Comparison of ENCODE assay signal across 1 cellular context in the genomic region with DNA sequence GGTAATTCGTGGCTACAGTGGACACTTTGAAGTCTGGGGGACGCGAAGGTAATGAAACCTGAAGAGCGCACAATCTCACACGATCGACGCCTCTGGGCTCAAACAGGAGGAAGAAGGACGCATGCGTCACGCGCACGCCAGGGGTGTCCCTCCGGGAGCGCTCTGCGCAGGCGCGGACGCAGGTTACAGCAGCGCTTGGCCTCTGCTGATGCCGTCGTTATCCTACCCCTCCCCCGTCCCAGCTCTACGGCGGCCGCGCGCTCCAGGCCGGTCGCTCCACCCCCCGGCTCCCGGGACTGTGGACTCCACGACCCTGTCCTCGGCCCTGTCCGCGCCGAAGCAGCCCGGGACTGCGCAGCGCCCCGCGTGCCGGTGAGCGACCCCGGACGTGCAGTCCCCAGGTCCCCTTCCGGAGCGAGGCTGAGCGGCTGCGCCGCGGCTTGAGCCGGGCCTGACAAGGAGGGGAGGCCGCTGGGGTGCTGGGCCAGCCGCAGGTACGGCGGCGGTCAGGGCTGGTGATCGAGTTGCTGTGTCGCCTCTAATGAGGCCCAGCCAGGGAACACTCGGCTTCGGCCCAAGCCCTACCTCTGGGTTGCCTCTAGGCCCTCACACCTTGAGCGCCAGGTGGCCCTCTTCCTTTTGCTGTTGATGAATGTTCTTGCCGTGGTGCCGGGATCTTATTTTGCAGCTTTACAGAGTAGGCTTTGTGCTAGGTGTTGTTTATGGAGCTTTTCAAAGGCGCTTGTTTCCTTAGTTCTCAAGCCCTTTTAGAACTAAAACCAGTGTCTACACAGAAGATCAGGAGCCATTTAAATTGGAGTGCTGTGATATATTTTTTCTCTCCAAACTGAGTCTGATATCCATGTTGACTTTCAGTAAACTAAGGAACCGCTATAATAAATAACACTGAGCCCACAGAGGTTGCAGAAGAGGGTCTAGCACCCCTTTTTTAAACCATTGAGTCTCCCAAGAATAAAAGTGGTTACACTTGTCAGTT.
TF ChIP-seq lines count a peak whose summit lies in the region.

A gene (plus strand): TSS at position 241 of the 997 bp plus-strand sequence. CDS start 3,517 bp downstream, outside the sequence.

TF ChIP-seq in GM12878, 131 proteins besides CTCF, POLR2A, EP300 and RAD21 (continued from another document and continues in another):
- TF ChIP-seq, protein P1, sequence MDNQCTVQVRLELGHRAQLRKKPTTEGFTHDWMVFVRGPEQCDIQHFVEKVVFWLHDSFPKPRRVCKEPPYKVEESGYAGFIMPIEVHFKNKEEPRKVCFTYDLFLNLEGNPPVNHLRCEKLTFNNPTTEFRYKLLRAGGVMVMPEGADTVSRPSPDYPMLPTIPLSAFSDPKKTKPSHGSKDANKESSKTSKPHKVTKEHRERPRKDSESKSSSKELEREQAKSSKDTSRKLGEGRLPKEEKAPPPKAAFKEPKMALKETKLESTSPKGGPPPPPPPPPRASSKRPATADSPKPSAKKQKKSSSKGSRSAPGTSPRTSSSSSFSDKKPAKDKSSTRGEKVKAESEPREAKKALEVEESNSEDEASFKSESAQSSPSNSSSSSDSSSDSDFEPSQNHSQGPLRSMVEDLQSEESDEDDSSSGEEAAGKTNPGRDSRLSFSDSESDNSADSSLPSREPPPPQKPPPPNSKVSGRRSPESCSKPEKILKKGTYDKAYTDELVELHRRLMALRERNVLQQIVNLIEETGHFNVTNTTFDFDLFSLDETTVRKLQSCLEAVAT (IDR thresholded peaks at IDR 0.05), result peak; percentile 99
- TF ChIP-seq, protein P2, sequence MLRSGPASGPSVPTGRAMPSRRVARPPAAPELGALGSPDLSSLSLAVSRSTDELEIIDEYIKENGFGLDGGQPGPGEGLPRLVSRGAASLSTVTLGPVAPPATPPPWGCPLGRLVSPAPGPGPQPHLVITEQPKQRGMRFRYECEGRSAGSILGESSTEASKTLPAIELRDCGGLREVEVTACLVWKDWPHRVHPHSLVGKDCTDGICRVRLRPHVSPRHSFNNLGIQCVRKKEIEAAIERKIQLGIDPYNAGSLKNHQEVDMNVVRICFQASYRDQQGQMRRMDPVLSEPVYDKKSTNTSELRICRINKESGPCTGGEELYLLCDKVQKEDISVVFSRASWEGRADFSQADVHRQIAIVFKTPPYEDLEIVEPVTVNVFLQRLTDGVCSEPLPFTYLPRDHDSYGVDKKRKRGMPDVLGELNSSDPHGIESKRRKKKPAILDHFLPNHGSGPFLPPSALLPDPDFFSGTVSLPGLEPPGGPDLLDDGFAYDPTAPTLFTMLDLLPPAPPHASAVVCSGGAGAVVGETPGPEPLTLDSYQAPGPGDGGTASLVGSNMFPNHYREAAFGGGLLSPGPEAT (IDR thresholded peaks at IDR 0.05; ENCODE audit: low read depth), result 0 out of 2 replicates have a peak, but pooled peaks have one; percentile 8
- TF ChIP-seq NR2C1 (IDR thresholded peaks at IDR 0.05) (peak; percentile 78), CHD1 (IDR thresholded peaks at IDR 0.05; ENCODE audit: low read depth, low read length) (no peak), TCF12 (IDR thresholded peaks at IDR 0.05; ENCODE audit: low read depth, low read length) (no peak), BHLHE40 (IDR thresholded peaks at IDR 0.05; ENCODE audit: borderline replicate concordance in 1 of 2, low read depth in 2 of 2, low read length in 1 of 2) (peak; percentile 68 to 84), ESRRA (IDR thresholded peaks at IDR 0.05; ENCODE audit: low read length) (0 out of 2 replicates have a peak, but pooled peaks have one; percentile 4), NFIC (IDR thresholded peaks at IDR 0.05; ENCODE audit: low read depth, low read length) (no peak), MYC (IDR thresholded peaks at IDR 0.05; ENCODE audit: insufficient read depth, insufficient read length, insufficient replicate concordance, low read length, severe bottlenecking) (peak; percentile 46), SIN3A (IDR thresholded peaks at IDR 0.05; ENCODE audit: low read depth, low read length) (no peak), ZNF622 (IDR thresholded peaks at IDR 0.05) (no peak), STAT1 (conservative IDR thresholded peaks at IDR 0.05) (peak; percentile 58; the same call in 1 of the 2 replicates), CREB1 (IDR thresholded peaks at IDR 0.05; ENCODE audit: low read depth) (peak; percentile 93), HCFC1 (IDR thresholded peaks at IDR 0.05; ENCODE audit: low read length) (peak; percentile 50; the same call in 1 of the 2 replicates), JUND (IDR thresholded peaks at IDR 0.05; ENCODE audit: low read depth, low read length) (no peak), RB1 (IDR thresholded peaks at IDR 0.05; ENCODE audit: borderline replicate concordance) (peak; percentile 70; the same call in 1 of the 2 replicates), CREM (IDR thresholded peaks at IDR 0.05; ENCODE audit: low read depth) (peak; percentile 92), NR2F1 (conservative IDR thresholded peaks at IDR 0.05) (peak; percentile 75), NRF1 (conservative IDR thresholded peaks at IDR 0.05; ENCODE audit: low read depth, low read length) (peak; percentile 94), RUNX3 (IDR thresholded peaks at IDR 0.05; ENCODE audit: low read length) (peak; percentile 40; the same call in 1 of the 2 replicates), IKZF1 (conservative IDR thresholded peaks at IDR 0.05) (peak; percentile 90), ZNF274 (IDR thresholded peaks at IDR 0.05; ENCODE audit: insufficient read depth, insufficient read length) (no peak), MXI1 (IDR thresholded peaks at IDR 0.05; ENCODE audit: low read depth, low read length) (no peak; the same call in none of the 2 replicates), KLF5 (IDR thresholded peaks at IDR 0.05; ENCODE audit: partially characterized antibody) (peak; percentile 23), ZNF217 (IDR thresholded peaks at IDR 0.05) (0 out of 2 replicates have a peak, but pooled peaks have one; percentile 23)
- TF ChIP-seq, protein P3, sequence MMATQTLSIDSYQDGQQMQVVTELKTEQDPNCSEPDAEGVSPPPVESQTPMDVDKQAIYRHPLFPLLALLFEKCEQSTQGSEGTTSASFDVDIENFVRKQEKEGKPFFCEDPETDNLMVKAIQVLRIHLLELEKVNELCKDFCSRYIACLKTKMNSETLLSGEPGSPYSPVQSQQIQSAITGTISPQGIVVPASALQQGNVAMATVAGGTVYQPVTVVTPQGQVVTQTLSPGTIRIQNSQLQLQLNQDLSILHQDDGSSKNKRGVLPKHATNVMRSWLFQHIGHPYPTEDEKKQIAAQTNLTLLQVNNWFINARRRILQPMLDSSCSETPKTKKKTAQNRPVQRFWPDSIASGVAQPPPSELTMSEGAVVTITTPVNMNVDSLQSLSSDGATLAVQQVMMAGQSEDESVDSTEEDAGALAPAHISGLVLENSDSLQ (IDR thresholded peaks at IDR 0.05), result no peak
- TF ChIP-seq, protein P4, sequence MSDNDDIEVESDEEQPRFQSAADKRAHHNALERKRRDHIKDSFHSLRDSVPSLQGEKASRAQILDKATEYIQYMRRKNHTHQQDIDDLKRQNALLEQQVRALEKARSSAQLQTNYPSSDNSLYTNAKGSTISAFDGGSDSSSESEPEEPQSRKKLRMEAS (IDR thresholded peaks at IDR 0.05; ENCODE audit: low read depth, low read length), result peak; percentile 66
- TF ChIP-seq, protein P5, sequence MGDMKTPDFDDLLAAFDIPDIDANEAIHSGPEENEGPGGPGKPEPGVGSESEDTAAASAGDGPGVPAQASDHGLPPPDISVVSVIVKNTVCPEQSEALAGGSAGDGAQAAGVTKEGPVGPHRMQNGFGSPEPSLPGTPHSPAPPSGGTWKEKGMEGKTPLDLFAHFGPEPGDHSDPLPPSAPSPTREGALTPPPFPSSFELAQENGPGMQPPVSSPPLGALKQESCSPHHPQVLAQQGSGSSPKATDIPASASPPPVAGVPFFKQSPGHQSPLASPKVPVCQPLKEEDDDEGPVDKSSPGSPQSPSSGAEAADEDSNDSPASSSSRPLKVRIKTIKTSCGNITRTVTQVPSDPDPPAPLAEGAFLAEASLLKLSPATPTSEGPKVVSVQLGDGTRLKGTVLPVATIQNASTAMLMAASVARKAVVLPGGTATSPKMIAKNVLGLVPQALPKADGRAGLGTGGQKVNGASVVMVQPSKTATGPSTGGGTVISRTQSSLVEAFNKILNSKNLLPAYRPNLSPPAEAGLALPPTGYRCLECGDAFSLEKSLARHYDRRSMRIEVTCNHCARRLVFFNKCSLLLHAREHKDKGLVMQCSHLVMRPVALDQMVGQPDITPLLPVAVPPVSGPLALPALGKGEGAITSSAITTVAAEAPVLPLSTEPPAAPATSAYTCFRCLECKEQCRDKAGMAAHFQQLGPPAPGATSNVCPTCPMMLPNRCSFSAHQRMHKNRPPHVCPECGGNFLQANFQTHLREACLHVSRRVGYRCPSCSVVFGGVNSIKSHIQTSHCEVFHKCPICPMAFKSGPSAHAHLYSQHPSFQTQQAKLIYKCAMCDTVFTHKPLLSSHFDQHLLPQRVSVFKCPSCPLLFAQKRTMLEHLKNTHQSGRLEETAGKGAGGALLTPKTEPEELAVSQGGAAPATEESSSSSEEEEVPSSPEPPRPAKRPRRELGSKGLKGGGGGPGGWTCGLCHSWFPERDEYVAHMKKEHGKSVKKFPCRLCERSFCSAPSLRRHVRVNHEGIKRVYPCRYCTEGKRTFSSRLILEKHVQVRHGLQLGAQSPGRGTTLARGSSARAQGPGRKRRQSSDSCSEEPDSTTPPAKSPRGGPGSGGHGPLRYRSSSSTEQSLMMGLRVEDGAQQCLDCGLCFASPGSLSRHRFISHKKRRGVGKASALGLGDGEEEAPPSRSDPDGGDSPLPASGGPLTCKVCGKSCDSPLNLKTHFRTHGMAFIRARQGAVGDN (IDR thresholded peaks at IDR 0.05), result peak; percentile 84
- TF ChIP-seq, protein P6, sequence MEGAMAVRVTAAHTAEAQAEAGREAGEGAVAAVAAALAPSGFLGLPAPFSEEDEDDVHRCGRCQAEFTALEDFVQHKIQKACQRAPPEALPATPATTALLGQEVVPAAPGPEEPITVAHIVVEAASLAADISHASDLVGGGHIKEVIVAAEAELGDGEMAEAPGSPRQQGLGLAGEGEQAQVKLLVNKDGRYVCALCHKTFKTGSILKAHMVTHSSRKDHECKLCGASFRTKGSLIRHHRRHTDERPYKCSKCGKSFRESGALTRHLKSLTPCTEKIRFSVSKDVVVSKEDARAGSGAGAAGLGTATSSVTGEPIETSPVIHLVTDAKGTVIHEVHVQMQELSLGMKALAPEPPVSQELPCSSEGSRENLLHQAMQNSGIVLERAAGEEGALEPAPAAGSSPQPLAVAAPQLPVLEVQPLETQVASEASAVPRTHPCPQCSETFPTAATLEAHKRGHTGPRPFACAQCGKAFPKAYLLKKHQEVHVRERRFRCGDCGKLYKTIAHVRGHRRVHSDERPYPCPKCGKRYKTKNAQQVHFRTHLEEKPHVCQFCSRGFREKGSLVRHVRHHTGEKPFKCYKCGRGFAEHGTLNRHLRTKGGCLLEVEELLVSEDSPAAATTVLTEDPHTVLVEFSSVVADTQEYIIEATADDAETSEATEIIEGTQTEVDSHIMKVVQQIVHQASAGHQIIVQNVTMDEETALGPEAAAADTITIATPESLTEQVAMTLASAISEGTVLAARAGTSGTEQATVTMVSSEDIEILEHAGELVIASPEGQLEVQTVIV (IDR thresholded peaks at IDR 0.05; ENCODE audit: borderline replicate concordance, partially characterized antibody), result peak; percentile 21
- TF ChIP-seq, protein P7, sequence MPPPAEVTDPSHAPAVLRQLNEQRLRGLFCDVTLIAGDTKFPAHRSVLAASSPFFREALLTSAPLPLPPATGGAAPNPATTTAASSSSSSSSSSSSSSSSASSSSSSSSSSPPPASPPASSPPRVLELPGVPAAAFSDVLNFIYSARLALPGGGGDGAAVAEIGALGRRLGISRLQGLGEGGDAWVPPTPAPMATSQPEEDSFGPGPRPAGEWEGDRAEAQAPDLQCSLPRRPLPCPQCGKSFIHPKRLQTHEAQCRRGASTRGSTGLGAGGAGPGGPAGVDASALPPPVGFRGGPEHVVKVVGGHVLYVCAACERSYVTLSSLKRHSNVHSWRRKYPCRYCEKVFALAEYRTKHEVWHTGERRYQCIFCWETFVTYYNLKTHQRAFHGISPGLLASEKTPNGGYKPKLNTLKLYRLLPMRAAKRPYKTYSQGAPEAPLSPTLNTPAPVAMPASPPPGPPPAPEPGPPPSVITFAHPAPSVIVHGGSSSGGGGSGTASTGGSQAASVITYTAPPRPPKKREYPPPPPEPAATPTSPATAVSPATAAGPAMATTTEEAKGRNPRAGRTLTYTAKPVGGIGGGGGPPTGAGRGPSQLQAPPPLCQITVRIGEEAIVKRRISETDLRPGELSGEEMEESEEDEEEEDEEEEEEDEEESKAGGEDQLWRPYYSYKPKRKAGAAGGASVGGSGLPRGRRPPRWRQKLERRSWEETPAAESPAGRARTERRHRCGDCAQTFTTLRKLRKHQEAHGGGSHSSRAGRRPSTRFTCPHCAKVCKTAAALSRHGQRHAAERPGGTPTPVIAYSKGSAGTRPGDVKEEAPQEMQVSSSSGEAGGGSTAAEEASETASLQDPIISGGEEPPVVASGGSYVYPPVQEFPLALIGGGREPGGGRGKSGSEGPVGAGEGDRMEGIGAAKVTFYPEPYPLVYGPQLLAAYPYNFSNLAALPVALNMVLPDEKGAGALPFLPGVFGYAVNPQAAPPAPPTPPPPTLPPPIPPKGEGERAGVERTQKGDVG (CRISPR knock-in tag; IDR thresholded peaks at IDR 0.05), result no peak
- TF ChIP-seq, protein P8, sequence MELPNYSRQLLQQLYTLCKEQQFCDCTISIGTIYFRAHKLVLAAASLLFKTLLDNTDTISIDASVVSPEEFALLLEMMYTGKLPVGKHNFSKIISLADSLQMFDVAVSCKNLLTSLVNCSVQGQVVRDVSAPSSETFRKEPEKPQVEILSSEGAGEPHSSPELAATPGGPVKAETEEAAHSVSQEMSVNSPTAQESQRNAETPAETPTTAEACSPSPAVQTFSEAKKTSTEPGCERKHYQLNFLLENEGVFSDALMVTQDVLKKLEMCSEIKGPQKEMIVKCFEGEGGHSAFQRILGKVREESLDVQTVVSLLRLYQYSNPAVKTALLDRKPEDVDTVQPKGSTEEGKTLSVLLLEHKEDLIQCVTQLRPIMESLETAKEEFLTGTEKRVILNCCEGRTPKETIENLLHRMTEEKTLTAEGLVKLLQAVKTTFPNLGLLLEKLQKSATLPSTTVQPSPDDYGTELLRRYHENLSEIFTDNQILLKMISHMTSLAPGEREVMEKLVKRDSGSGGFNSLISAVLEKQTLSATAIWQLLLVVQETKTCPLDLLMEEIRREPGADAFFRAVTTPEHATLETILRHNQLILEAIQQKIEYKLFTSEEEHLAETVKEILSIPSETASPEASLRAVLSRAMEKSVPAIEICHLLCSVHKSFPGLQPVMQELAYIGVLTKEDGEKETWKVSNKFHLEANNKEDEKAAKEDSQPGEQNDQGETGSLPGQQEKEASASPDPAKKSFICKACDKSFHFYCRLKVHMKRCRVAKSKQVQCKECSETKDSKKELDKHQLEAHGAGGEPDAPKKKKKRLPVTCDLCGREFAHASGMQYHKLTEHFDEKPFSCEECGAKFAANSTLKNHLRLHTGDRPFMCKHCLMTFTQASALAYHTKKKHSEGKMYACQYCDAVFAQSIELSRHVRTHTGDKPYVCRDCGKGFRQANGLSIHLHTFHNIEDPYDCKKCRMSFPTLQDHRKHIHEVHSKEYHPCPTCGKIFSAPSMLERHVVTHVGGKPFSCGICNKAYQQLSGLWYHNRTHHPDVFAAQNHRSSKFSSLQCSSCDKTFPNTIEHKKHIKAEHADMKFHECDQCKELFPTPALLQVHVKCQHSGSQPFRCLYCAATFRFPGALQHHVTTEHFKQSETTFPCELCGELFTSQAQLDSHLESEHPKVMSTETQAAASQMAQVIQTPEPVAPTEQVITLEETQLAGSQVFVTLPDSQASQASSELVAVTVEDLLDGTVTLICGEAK (IDR thresholded peaks at IDR 0.05; ENCODE audit: borderline replicate concordance), result no peak
- TF ChIP-seq, protein P9, sequence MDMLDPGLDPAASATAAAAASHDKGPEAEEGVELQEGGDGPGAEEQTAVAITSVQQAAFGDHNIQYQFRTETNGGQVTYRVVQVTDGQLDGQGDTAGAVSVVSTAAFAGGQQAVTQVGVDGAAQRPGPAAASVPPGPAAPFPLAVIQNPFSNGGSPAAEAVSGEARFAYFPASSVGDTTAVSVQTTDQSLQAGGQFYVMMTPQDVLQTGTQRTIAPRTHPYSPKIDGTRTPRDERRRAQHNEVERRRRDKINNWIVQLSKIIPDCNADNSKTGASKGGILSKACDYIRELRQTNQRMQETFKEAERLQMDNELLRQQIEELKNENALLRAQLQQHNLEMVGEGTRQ (IDR thresholded peaks at IDR 0.05; ENCODE audit: borderline replicate concordance, low read depth, low read length), result no peak
